18 cellular contexts compared by ENCODE assay signal in genomic region chr11:47333526-47333845, GRCh38. TPM values are rescaled to one million over a fixed set of nuclear protein-coding genes. Genes with fewer than 3 reads are reported as not detected.
DNase-seq lines count a peak whose midpoint lies in the region; ATAC-seq and TF ChIP-seq lines count a peak whose summit lies in the region.
"Had no signal": no experiment of that assay in that cellular context is flagged by ENCODE, and none has a peak within 500 bp of the region (broad histone marks: within the 10 kb centered on the region; RNA-seq: fewer than 3 reads in every experiment).

No MANE protein-coding gene starts in this region.

- H3K27ac ChIP-seq in cardiac muscle cell (peak overlapping the region; percentile 85), right cardiac atrium (ENCODE audit: low read length) (no peak overlapping the region), neuronal stem cell (replicated peaks; ENCODE audit: low read length) (no peak overlapping the region)
- H3K27ac ChIP-seq: BLaER1 had no signal

- no peak overlapping the region for H3K4ac ChIP-seq in neuronal stem cell (ENCODE audit: low read length)

- H3K9ac ChIP-seq in neuronal stem cell (ENCODE audit: low read depth, low read length, poor library complexity), result no peak overlapping the region
- H3K9ac ChIP-seq: BLaER1 had no signal

- no peak overlapping the region for H2BK120ac ChIP-seq in neuronal stem cell (ENCODE audit: low read depth, low read length)

- DNase-seq in cardiac muscle cell (ENCODE audit: low read depth in 1 of 2, low spot score in 1 of 2) (no peak), left ventricle myocardium superior (no peak), right cardiac atrium (peak in 2 of 3 donors; percentile 59), Right ventricle myocardium superior (no peak), neuronal stem cell (ENCODE audit: low spot score) (no peak), NCI-H2029 (lab: John Stamatoyannopoulos, UW) (no peak), GM03348 (ENCODE audit: low spot score) (no peak)
- DNase-seq: 8988T, DMS153, DMS79, GDM1, H9 had no signal

- H3K36me3 ChIP-seq in cardiac muscle cell (peaks cover 75% of the 10 kb centered on the region), neuronal stem cell (replicated peaks in 1 of 2; ENCODE audit: control insufficient read depth in 2 of 2, insufficient read depth in 2 of 2, low read length in 2 of 2) (peaks cover 7 to 22% of the 10 kb centered on the region in 2 donors)

- no peak overlapping the region for H3K4me2 ChIP-seq in neuronal stem cell (ENCODE audit: insufficient read depth, low read length, poor library complexity, severe bottlenecking)
- H3K4me2 ChIP-seq: BLaER1, GM23338 had no signal

- no peak overlapping the region for H2BK5ac ChIP-seq in neuronal stem cell (ENCODE audit: low read length)

- H3K27me3 ChIP-seq in cardiac muscle cell, result no peaks in the 10 kb centered on the region
- H3K27me3 ChIP-seq in right cardiac atrium (ENCODE audit: control insufficient read depth, insufficient read depth), result no peaks in the 10 kb centered on the region
- H3K27me3 ChIP-seq in neuronal stem cell (ENCODE audit: control insufficient read depth in 3 of 3, insufficient read depth in 3 of 3, low read depth in 1 of 3, low read length in 3 of 3), result no peaks in the 10 kb centered on the region
- H3K27me3 ChIP-seq: BLaER1 had no signal

- 84% methylated on average over 14 of the region's 14 CpGs for WGBS in right cardiac atrium
- no CpG with 5 or more reads among the region's 14 CpGs for WGBS in neuronal stem cell (ENCODE audit: extremely low coverage in 2 of 2, insufficient read length in 2 of 2, insufficient replicate concordance in 1 of 2), 2 donors

- no peak overlapping the region for H4K91ac ChIP-seq in neuronal stem cell (ENCODE audit: low read depth, low read length, poor library complexity)

- no peak overlapping the region for H3K4me3 ChIP-seq in cardiac muscle cell
- no peak overlapping the region for H3K4me3 ChIP-seq in right cardiac atrium (ENCODE audit: low read length)
- no peak overlapping the region for H3K4me3 ChIP-seq in neuronal stem cell (ENCODE audit: low read length in 2 of 2)
- H3K4me3 ChIP-seq: BLaER1, GM23338 had no signal

- H4K8ac ChIP-seq in neuronal stem cell (ENCODE audit: low read depth, low read length), result peak overlapping the region; percentile 86

- TF ChIP-seq CTCF in cardiac muscle cell (IDR thresholded peaks at IDR 0.05; ENCODE audit: low read depth, low read length), result no peak

- peaks cover 3% of the 10 kb centered on the region for H3K79me1 ChIP-seq in neuronal stem cell (ENCODE audit: low read depth, low read length)

- no peaks in the 10 kb centered on the region for H3K9me3 ChIP-seq in cardiac muscle cell (ENCODE audit: low read depth)
- no peaks in the 10 kb centered on the region for H3K9me3 ChIP-seq in right cardiac atrium (ENCODE audit: control insufficient read depth, low read length)
- no peaks in the 10 kb centered on the region for H3K9me3 ChIP-seq in neuronal stem cell (replicated peaks in 1 of 2; ENCODE audit: control insufficient read depth in 2 of 2, insufficient read depth in 1 of 2, low read depth in 1 of 2, low read length in 2 of 2)
- H3K9me3 ChIP-seq: BLaER1 had no signal

- ATAC-seq in left ventricle myocardium superior, result no peak
- no peak for ATAC-seq in right cardiac atrium
- ATAC-seq in Right ventricle myocardium superior (ENCODE audit: poor library complexity), result no peak
- ATAC-seq: GM23338 had no signal

- peak overlapping the region; percentile 82 for H2AK5ac ChIP-seq in neuronal stem cell (ENCODE audit: low read depth, low read length)

- intact Hi-C loops in left ventricle myocardium superior (cut with micrococcal nuclease), result no loop called here
- intact Hi-C loops in right cardiac atrium (cut with DNase I), result no loop called here
- intact Hi-C loops in Right ventricle myocardium superior (cut with DNase I), result no loop called here

- peak overlapping the region; percentile 10 for H3K23ac ChIP-seq in neuronal stem cell (ENCODE audit: low read depth, low read length, poor library complexity)

- no peak overlapping the region for H2AFZ ChIP-seq in neuronal stem cell (ENCODE audit: low read length)
- H2AFZ ChIP-seq: GM23338 had no signal

- H3K14ac ChIP-seq in neuronal stem cell (ENCODE audit: low read length), result no peak overlapping the region

- H3K4me1 ChIP-seq in cardiac muscle cell (ENCODE audit: low read depth), result no peaks in the 10 kb centered on the region
- H3K4me1 ChIP-seq in right cardiac atrium (ENCODE audit: control insufficient read depth, insufficient read depth, low read length), result no peaks in the 10 kb centered on the region
- no peaks in the 10 kb centered on the region for H3K4me1 ChIP-seq in neuronal stem cell (ENCODE audit: control insufficient read depth in 2 of 2, insufficient read depth in 1 of 2, low read depth in 1 of 2, low read length in 2 of 2)

- peak overlapping the region; percentile 15 for H2BK15ac ChIP-seq in neuronal stem cell (ENCODE audit: low read length)

- peak overlapping the region; percentile 64 for H3K18ac ChIP-seq in neuronal stem cell (ENCODE audit: low read length)

- H2BK12ac ChIP-seq in neuronal stem cell (ENCODE audit: low read length), result no peak overlapping the region

RNA-seq across cellular contexts. Expression of gene MYBPC3, which starts 19.0 kb away (rescaled TPM):
- total RNA-seq in cardiac muscle cell, result 489 and 605 TPM in 2 replicates
- 476 and 751 TPM in 2 replicates for polyA plus RNA-seq in cardiac muscle cell
- total RNA-seq in left ventricle myocardium superior, result 2,596 TPM
- total RNA-seq in right cardiac atrium, result 1,000 to 10,000 TPM in 3 of 4 donors, 100 to 1,000 TPM in 1; 953 to 1,924 (median 1,412) TPM
- polyA plus RNA-seq in right cardiac atrium, result 1,009 TPM
- 2,568 TPM for total RNA-seq in Right ventricle myocardium superior
- polyA plus RNA-seq in neuronal stem cell (2013, experiment 1 of 2), result not detected
- polyA plus RNA-seq in neuronal stem cell (2013, experiment 2 of 2), result 0.01 TPM
- total RNA-seq: A673; CD4-positive, alpha-beta memory T cell; Daoy; GM23338; H9 had no signal
- polyA plus RNA-seq: AG04450; CD4-positive, alpha-beta memory T cell; GM23338 had no signal

RNA-seq across cellular contexts. Expression of gene SPI1, which starts 44.9 kb away (rescaled TPM):
- total RNA-seq in cardiac muscle cell (not detected in 2 replicates), left ventricle myocardium superior (11.2 TPM), right cardiac atrium (10 to 100 TPM; 11.6 to 24.1 (median 18.6) TPM), Right ventricle myocardium superior (11.1 TPM)
- polyA plus RNA-seq in cardiac muscle cell (0.56 and 1.3 TPM in 2 replicates), right cardiac atrium (5.9 TPM)
- not detected for polyA plus RNA-seq in neuronal stem cell (2013, experiment 1 of 2)
- polyA plus RNA-seq in neuronal stem cell (2013, experiment 2 of 2), result 0.03 TPM
- total RNA-seq: A673, Daoy, GM23338, H9 had no signal
- polyA plus RNA-seq: AG04450 had no signal

Comparison
In these comparisons a context has a peak if more than half of its experiments do, and no peak if none do; other contexts are left out.
1. DNase-seq: peak in right cardiac atrium (2 of 3); none in cardiac muscle cell (0 of 2), left ventricle myocardium superior (single experiment), Right ventricle myocardium superior (single experiment), neuronal stem cell (single experiment), NCI-H2029 (single experiment) and GM03348 (single experiment).
2. RNA of gene SPI1, which starts 44.9 kb away (total RNA-seq): 11.6 to 24.1 TPM in right cardiac atrium, 11.2 TPM in left ventricle myocardium superior (single experiment) and 11.1 TPM in Right ventricle myocardium superior (single experiment); not detected in cardiac muscle cell; every median in the first group is over 10 times any median in the second.